Comparison of ENCODE assay signal across 16 cellular contexts in genomic region chr14:67395086-67395875, GRCh38. TPM values are rescaled to one million over a fixed set of nuclear protein-coding genes. Genes with fewer than 3 reads are reported as not detected.
A peak's percentile ranks its signal among the peaks of the same experiment; 100 is the strongest.
DNase-seq lines count a peak whose midpoint lies in the region; ATAC-seq, FAIRE-seq and TF ChIP-seq lines count a peak whose summit lies in the region.
"Had no signal": no experiment of that assay in that cellular context is flagged by ENCODE, and none has a peak within 500 bp of the region (broad histone marks: within the 10 kb centered on the region; RNA-seq: fewer than 3 reads in every experiment).

No MANE protein-coding gene starts in this region.

- H3K27me3 Mint-ChIP-seq in WTC11 (ENCODE audit: low read depth) (no peaks in the 10 kb centered on the region), neural progenitor cell (ENCODE audit: insufficient read depth, low read depth) (peaks cover 14% of the 10 kb centered on the region)
- H3K27me3 Mint-ChIP-seq in activated naive CD4-positive, alpha-beta T cell treated with anti-CD3 and anti-CD28 coated beads for 36 hours (ENCODE audit: low read depth), result no peaks in the 10 kb centered on the region

- H4K20me1 ChIP-seq in IMR-90 (ENCODE audit: insufficient read depth, low read length) (no peaks in the 10 kb centered on the region), endothelial cell of umbilical vein (replicated peaks; ENCODE audit: control insufficient read depth, extremely low read depth, insufficient read depth, low read length) (no peaks in the 10 kb centered on the region), neural progenitor cell (ENCODE audit: low read depth) (no peaks in the 10 kb centered on the region)

- no peak overlapping the region for H3K18ac ChIP-seq in IMR-90 (ENCODE audit: low read depth, low read length)

- H3K9ac ChIP-seq in IMR-90 (ENCODE audit: low read depth, low read length), result no peak overlapping the region
- H3K9ac ChIP-seq in endothelial cell of umbilical vein (replicated peaks; ENCODE audit: extremely low read depth, insufficient read depth, low read length), result no peak overlapping the region
- no peak overlapping the region for H3K9ac ChIP-seq in neural progenitor cell

- H3K4me3 ChIP-seq in IMR-90 (ENCODE audit: insufficient read depth, low read depth, low read length) (no peak overlapping the region), endothelial cell of umbilical vein (replicated peaks in 1 of 3; ENCODE audit: insufficient read depth in 1 of 3, low read depth in 1 of 3, low read length in 3 of 3) (no peak overlapping the region), neural progenitor cell (no peak overlapping the region)
- H3K4me3 ChIP-seq: PC-9 had no signal

- H3K4me1 Mint-ChIP-seq in WTC11 (peaks cover 6% of the 10 kb centered on the region), neural progenitor cell (peaks cover 9% of the 10 kb centered on the region)
- H3K4me1 Mint-ChIP-seq in activated naive CD4-positive, alpha-beta T cell treated with anti-CD3 and anti-CD28 coated beads for 36 hours (ENCODE audit: low read depth), result peaks cover 9% of the 10 kb centered on the region
- H3K4me1 Mint-ChIP-seq: IgD-negative memory B cell had no signal

- FAIRE-seq in endothelial cell of umbilical vein (lab: Jason Lieb, UNC), result no peak

- no peak for TF ChIP-seq RAD21 in IMR-90 (IDR thresholded peaks at IDR 0.05; ENCODE audit: low read length)

- H2AK9ac ChIP-seq in IMR-90 (replicated peaks; ENCODE audit: low read depth, low read length, poor library complexity), result peak overlapping the region; percentile 66

- intact Hi-C loops in IMR-90 (cut with micrococcal nuclease), result no loop called here
- intact Hi-C loops in endothelial cell of umbilical vein (cut with micrococcal nuclease), result no loop called here
- intact Hi-C loops in activated naive CD4-positive, alpha-beta T cell treated with anti-CD3 and anti-CD28 coated beads for 36 hours (cut with micrococcal nuclease), result no loop called here

- TF ChIP-seq CTCF in IMR-90 (conservative IDR thresholded peaks at IDR 0.05; ENCODE audit: low read depth, low read length) (no peak), WTC11 (IDR thresholded peaks at IDR 0.05) (no peak), endothelial cell of umbilical vein (IDR thresholded peaks at IDR 0.05; ENCODE audit: extremely low read depth in 1 of 2, insufficient read depth in 1 of 2, low read depth in 1 of 2, low read length in 2 of 2) (no peak), neural progenitor cell (IDR thresholded peaks at IDR 0.05) (no peak)

- H3F3A ChIP-seq in neural progenitor cell (ENCODE audit: low read depth), result no peaks in the 10 kb centered on the region

- POLR2A ChIA-PET in IMR-90 (lab: Charles Lee; ENCODE audit: unreplicated experiment) (no interaction called here), WTC11 (lab: Charles Lee) (no interaction called here), endothelial cell of umbilical vein (lab: Charles Lee) (no interaction called here), HEK293T (lab: Yijun Ruan, JAX) (no interaction called here)

- BruUV-seq in IMR-90 (replicated peaks; lab: Mats Ljungman, UMichigan) (no TSS peak), endothelial cell of umbilical vein (replicated peaks; lab: Mats Ljungman, UMichigan) (TSS peak; percentile 73)

- dilution Hi-C loops in IMR-90 (cut with HindIII; ENCODE audit: low sequenced_read_pairs, unreplicated experiment) (no loop called here), endothelial cell of umbilical vein (cut with MboI; ENCODE audit: extremely low pct_ligation_motif_present, low sequenced_read_pairs) (no loop called here)

- H4K91ac ChIP-seq in IMR-90 (ENCODE audit: insufficient read depth, low read depth, low read length), result no peak overlapping the region

- H3K4ac ChIP-seq in IMR-90 (ENCODE audit: low read depth, low read length), result no peak overlapping the region

- H3K27ac ChIP-seq in IMR-90 (ENCODE audit: insufficient read depth, low read length) (no peak overlapping the region), endothelial cell of umbilical vein (ENCODE audit: insufficient read depth, low read depth, low read length) (peak overlapping the region; percentile 57), neural progenitor cell (no peak overlapping the region)
- H3K27ac ChIP-seq: PC-9 had no signal

- in situ Hi-C loops in IMR-90 (cut with MboI; ENCODE audit: low sequenced_read_pairs), result no loop called here

- H4K5ac ChIP-seq in IMR-90 (ENCODE audit: low read depth, low read length), result no peak overlapping the region

- no peak for DNase-seq in IMR-90
- DNase-seq in WTC11 (ENCODE audit: low spot score), result no peak
- DNase-seq in endothelial cell of umbilical vein (ENCODE audit: low read depth, low spot score), result no peak
- no peak for DNase-seq in neural progenitor cell (ENCODE audit: low spot score)
- no peak for DNase-seq in HEK293T (ENCODE audit: extremely low spot score)
- DNase-seq in activated naive CD4-positive, alpha-beta T cell treated with anti-CD3 and anti-CD28 coated beads for 36 hours, result no peak
- DNase-seq in AG08396 (ENCODE audit: low spot score), result no peak
- DNase-seq: COR-L47, DMS153, H7, NCI-H187 treated with DMSO at 0.1 percent for 48 hours, NCI-H446 had no signal

- no peak overlapping the region for H2BK120ac ChIP-seq in IMR-90 (ENCODE audit: low read depth, low read length)

- H3K27me3 ChIP-seq in IMR-90 (ENCODE audit: control insufficient read depth, insufficient read depth, low read length) (peaks cover under 1% of the 10 kb centered on the region; the same call in 1 of the 2 replicates), endothelial cell of umbilical vein (ENCODE audit: control insufficient read depth in 2 of 2, insufficient read depth in 2 of 2, low read length in 2 of 2) (no peaks in the 10 kb centered on the region), neural progenitor cell (no peaks in the 10 kb centered on the region)

- H3K9me1 ChIP-seq in IMR-90 (ENCODE audit: insufficient read depth, low read length), result peaks cover 3% of the 10 kb centered on the region; the same call in 1 of the 2 replicates
- H3K9me1 ChIP-seq in endothelial cell of umbilical vein (replicated peaks; ENCODE audit: control insufficient read depth, extremely low read depth, insufficient read depth, low read length), result no peaks in the 10 kb centered on the region

- H3K23ac ChIP-seq in IMR-90 (ENCODE audit: low read depth, low read length), result no peak overlapping the region

- TF ChIP-seq POLR2A in IMR-90 (IDR thresholded peaks at IDR 0.05; ENCODE audit: low read depth, low read length), result no peak
- no peak for TF ChIP-seq POLR2A in endothelial cell of umbilical vein (IDR thresholded peaks at IDR 0.05; ENCODE audit: low read depth, low read length)

- no peak overlapping the region for H3K56ac ChIP-seq in IMR-90 (ENCODE audit: extremely low read depth, insufficient read depth, low read length)

- no peaks in the 10 kb centered on the region for H3K9me3 ChIP-seq in IMR-90 (ENCODE audit: control insufficient read depth, insufficient read depth, low read length)
- no peaks in the 10 kb centered on the region for H3K9me3 ChIP-seq in endothelial cell of umbilical vein (replicated peaks; ENCODE audit: control insufficient read depth, insufficient read depth, low read length)
- H3K9me3 ChIP-seq in neural progenitor cell (ENCODE audit: low read depth), result no peaks in the 10 kb centered on the region

- H3K36me3 Mint-ChIP-seq in WTC11, result no peaks in the 10 kb centered on the region
- no peaks in the 10 kb centered on the region for H3K36me3 Mint-ChIP-seq in neural progenitor cell
- peaks cover 1% of the 10 kb centered on the region for H3K36me3 Mint-ChIP-seq in activated naive CD4-positive, alpha-beta T cell treated with anti-CD3 and anti-CD28 coated beads for 36 hours (ENCODE audit: low read depth)
- H3K36me3 Mint-ChIP-seq: CD14-positive monocyte had no signal

- H3K9me3 Mint-ChIP-seq in WTC11, result no peaks in the 10 kb centered on the region
- no peaks in the 10 kb centered on the region for H3K9me3 Mint-ChIP-seq in neural progenitor cell
- H3K9me3 Mint-ChIP-seq in activated naive CD4-positive, alpha-beta T cell treated with anti-CD3 and anti-CD28 coated beads for 36 hours, result no peaks in the 10 kb centered on the region

- no peak overlapping the region for H2AK5ac ChIP-seq in IMR-90 (ENCODE audit: low read depth, low read length)

- WGBS in IMR-90 (ENCODE audit: extremely low coverage in 2 of 2, insufficient read length in 1 of 2), 2 experiments, result 20% methylated on average over 1 of the region's 16 CpGs; no CpG with 5 or more reads in 1 of the 2 experiments

- H2BK20ac ChIP-seq in IMR-90 (ENCODE audit: low read depth, low read length), result no peak overlapping the region

- H3K27ac Mint-ChIP-seq in WTC11 (peak overlapping the region; percentile 68; the same call in 1 of the 2 replicates), neural progenitor cell (peak overlapping the region; percentile 10)
- H3K27ac Mint-ChIP-seq in activated naive CD4-positive, alpha-beta T cell treated with anti-CD3 and anti-CD28 coated beads for 36 hours, result no peak overlapping the region
- H3K27ac Mint-ChIP-seq: CD14-positive monocyte had no signal

- no peak overlapping the region for H3K14ac ChIP-seq in IMR-90 (replicated peaks; ENCODE audit: low read depth, low read length)

- H3K4me2 ChIP-seq in IMR-90 (ENCODE audit: low read depth, low read length) (no peak overlapping the region), endothelial cell of umbilical vein (ENCODE audit: insufficient read depth, low read length) (peak overlapping the region; percentile 7), neural progenitor cell (no peak overlapping the region)
- H3K4me2 ChIP-seq: PC-9 had no signal

- H3K79me1 ChIP-seq in IMR-90 (ENCODE audit: low read depth in 1 of 2, low read length in 2 of 2), result no peaks in the 10 kb centered on the region

- no peak for ATAC-seq in IMR-90 (ENCODE audit: low read depth)
- ATAC-seq in WTC11, result no peak; the same call in 1 of the 2 replicates
- no peak for ATAC-seq in GM19452 (IDR thresholded peaks at IDR 0.05; ENCODE audit: unreplicated experiment)

- H4K8ac ChIP-seq in IMR-90 (ENCODE audit: low read depth in 2 of 2, low read length in 2 of 2), result no peak overlapping the region

- H3K4me3 Mint-ChIP-seq in WTC11 (no peak overlapping the region), neural progenitor cell (no peak overlapping the region)
- no peak overlapping the region for H3K4me3 Mint-ChIP-seq in activated naive CD4-positive, alpha-beta T cell treated with anti-CD3 and anti-CD28 coated beads for 36 hours
- H3K4me3 Mint-ChIP-seq: CD14-positive monocyte, IgD-negative memory B cell had no signal

- H3K36me3 ChIP-seq in IMR-90 (ENCODE audit: control insufficient read depth, insufficient read depth, low read length) (no peaks in the 10 kb centered on the region), endothelial cell of umbilical vein (ENCODE audit: control insufficient read depth in 2 of 2, extremely low read depth in 1 of 2, insufficient read depth in 2 of 2, low read length in 2 of 2) (no peaks in the 10 kb centered on the region), neural progenitor cell (no peaks in the 10 kb centered on the region)

- H2AFZ ChIP-seq in IMR-90 (replicated peaks; ENCODE audit: low read length, poor library complexity) (peak overlapping the region; percentile 15), endothelial cell of umbilical vein (ENCODE audit: low read depth, low read length) (peak overlapping the region; percentile 1), neural progenitor cell (replicated peaks) (peak overlapping the region; percentile 50)
- H2AFZ ChIP-seq: PC-9 had no signal

- H2BK5ac ChIP-seq in IMR-90 (ENCODE audit: low read depth, low read length, poor library complexity, severe bottlenecking), result no peak overlapping the region

- H3K79me2 ChIP-seq in endothelial cell of umbilical vein (ENCODE audit: control insufficient read depth, insufficient read depth, low read length) (no peaks in the 10 kb centered on the region), neural progenitor cell (ENCODE audit: low read depth) (no peaks in the 10 kb centered on the region)

- H2BK15ac ChIP-seq in IMR-90 (ENCODE audit: low read depth, low read length), result no peak overlapping the region

- H3K4me1 ChIP-seq in IMR-90 (ENCODE audit: control insufficient read depth, insufficient read depth, low read length), result no peaks in the 10 kb centered on the region
- peaks cover 16% of the 10 kb centered on the region for H3K4me1 ChIP-seq in endothelial cell of umbilical vein (ENCODE audit: control insufficient read depth, extremely low read depth, insufficient read depth, low read length)
- H3K4me1 ChIP-seq in neural progenitor cell, result no peaks in the 10 kb centered on the region

- CTCF ChIA-PET in IMR-90 (lab: Yijun Ruan, JAX), result no interaction called here
- CTCF ChIA-PET in WTC11 (lab: Charles Lee), result interaction anchor here (0.6 kb wide), 1 partner anchor 36 kb away, joined by 3 read pairs; the partner anchor contains the start of gene ATP6V1D
- CTCF ChIA-PET in endothelial cell of umbilical vein (lab: Charles Lee), result interaction anchor here (0.8 to 1.8 kb wide), 8 partner anchors 11 to 309 kb away, joined by 3 to 10 read pairs (median 4); no protein-coding TSS in a partner anchor
- CTCF ChIA-PET in HEK293T (lab: Yijun Ruan, JAX), result no interaction called here
- CTCF ChIA-PET in activated naive CD4-positive, alpha-beta T cell treated with anti-CD3 and anti-CD28 coated beads for 36 hours (lab: Charles Lee), result interaction anchor here (1.1 kb wide), 1 partner anchor 36 kb away, joined by 3 read pairs; the partner anchor contains the start of gene ATP6V1D

RNA-seq across cellular contexts. Expression of gene PLEK2, which starts 16.7 kb away (rescaled TPM):
- total RNA-seq in IMR-90 (2012; rRNA removed) (2.2 and 2.5 TPM in 2 replicates), WTC11 (2021) (1.2 to 1.4 TPM (median 1.3 TPM) in 3 replicates), endothelial cell of umbilical vein (3.8 and 4.7 TPM in 2 replicates), neural progenitor cell (ENCODE audit: low replicate concordance) (not detected in 2 replicates)
- polyA plus RNA-seq in IMR-90 (2012; rRNA removed) (1.5 and 1.7 TPM in 2 replicates), endothelial cell of umbilical vein (0.84 and 1.4 TPM in 2 replicates)
- 0.64 and 1.2 TPM in 2 replicates for polyA plus RNA-seq in IMR-90 (2012; cell fraction: cytosol; rRNA removed)
- 0.61 and 0.66 TPM in 2 replicates for polyA plus RNA-seq in IMR-90 (2012; cell fraction: nucleus; rRNA removed; ENCODE audit: low replicate concordance)
- polyA plus RNA-seq in endothelial cell of umbilical vein (2011; cell fraction: cytosol; rRNA removed), result 2.0 and 3.0 TPM in 2 replicates
- 1.1 and 2.1 TPM in 2 replicates for polyA plus RNA-seq in endothelial cell of umbilical vein (2011; cell fraction: nucleus; rRNA removed)
- polyA plus RNA-seq in endothelial cell of umbilical vein (2012), result 3.8 and 8.1 TPM in 2 replicates
- 0.34 and 0.83 TPM in 2 replicates for polyA minus RNA-seq in endothelial cell of umbilical vein
- polyA minus RNA-seq in endothelial cell of umbilical vein (2011; cell fraction: cytosol; rRNA and poly(A)+ RNA removed), result 15.7 TPM
- 0.29 and 1.7 TPM in 2 replicates for polyA minus RNA-seq in endothelial cell of umbilical vein (2011; cell fraction: nucleus; rRNA and poly(A)+ RNA removed)
- total RNA-seq in activated naive CD4-positive, alpha-beta T cell treated with anti-CD3 and anti-CD28 coated beads for 36 hours, result 1 to 10 TPM; 2.2 to 3.2 TPM
- total RNA-seq: H7 had no signal
- polyA plus RNA-seq: IgD-negative memory B cell had no signal

RNA-seq across cellular contexts. Expression of gene EIF2S1, which starts 35.2 kb away (rescaled TPM):
- 125 and 360 TPM in 2 replicates for total RNA-seq in IMR-90 (2012; rRNA removed)
- polyA plus RNA-seq in IMR-90 (2012; rRNA removed), result 51.3 and 57.9 TPM in 2 replicates
- polyA plus RNA-seq in IMR-90 (2012; cell fraction: cytosol; rRNA removed), result 6.6 and 7.6 TPM in 2 replicates
- 2.3 and 13.5 TPM in 2 replicates for polyA plus RNA-seq in IMR-90 (2012; cell fraction: nucleus; rRNA removed; ENCODE audit: low replicate concordance)
- total RNA-seq in WTC11 (2021), result 123 to 137 TPM (median 125 TPM) in 3 replicates
- 130 and 135 TPM in 2 replicates for total RNA-seq in endothelial cell of umbilical vein
- polyA plus RNA-seq in endothelial cell of umbilical vein, result 20.2 and 36.8 TPM in 2 replicates
- 64.9 and 85.2 TPM in 2 replicates for polyA plus RNA-seq in endothelial cell of umbilical vein (2011; cell fraction: cytosol; rRNA removed)
- polyA plus RNA-seq in endothelial cell of umbilical vein (2011; cell fraction: nucleus; rRNA removed), result 31.1 and 55.5 TPM in 2 replicates
- polyA plus RNA-seq in endothelial cell of umbilical vein (2012), result 161 and 284 TPM in 2 replicates
- polyA minus RNA-seq in endothelial cell of umbilical vein, result 86.2 and 99.6 TPM in 2 replicates
- 125 TPM for polyA minus RNA-seq in endothelial cell of umbilical vein (2011; cell fraction: cytosol; rRNA and poly(A)+ RNA removed)
- 12.5 and 21.0 TPM in 2 replicates for polyA minus RNA-seq in endothelial cell of umbilical vein (2011; cell fraction: nucleus; rRNA and poly(A)+ RNA removed)
- total RNA-seq in neural progenitor cell (ENCODE audit: low replicate concordance), result 118 and 193 TPM in 2 replicates
- 100 to 1,000 TPM; 186 to 196 TPM for total RNA-seq in activated naive CD4-positive, alpha-beta T cell treated with anti-CD3 and anti-CD28 coated beads for 36 hours

RNA-seq across cellular contexts. Expression of gene ATP6V1D, which starts 35.7 kb away (rescaled TPM):
- total RNA-seq in IMR-90 (2012; rRNA removed) (113 and 167 TPM in 2 replicates), WTC11 (2021) (51.1 to 54.0 TPM (median 51.4 TPM) in 3 replicates), endothelial cell of umbilical vein (60.7 and 63.1 TPM in 2 replicates), neural progenitor cell (ENCODE audit: low replicate concordance) (79.9 and 89.4 TPM in 2 replicates)
- polyA plus RNA-seq in IMR-90 (2012; rRNA removed) (47.3 and 54.5 TPM in 2 replicates), endothelial cell of umbilical vein (27.8 and 28.6 TPM in 2 replicates)
- polyA plus RNA-seq in IMR-90 (2012; cell fraction: cytosol; rRNA removed), result 17.2 and 23.4 TPM in 2 replicates
- polyA plus RNA-seq in IMR-90 (2012; cell fraction: nucleus; rRNA removed; ENCODE audit: low replicate concordance), result 3.5 and 22.9 TPM in 2 replicates
- 33.2 and 33.3 TPM in 2 replicates for polyA plus RNA-seq in endothelial cell of umbilical vein (2011; cell fraction: cytosol; rRNA removed)
- polyA plus RNA-seq in endothelial cell of umbilical vein (2011; cell fraction: nucleus; rRNA removed), result 21.0 and 26.0 TPM in 2 replicates
- polyA plus RNA-seq in endothelial cell of umbilical vein (2012), result 60.6 and 80.7 TPM in 2 replicates
- polyA minus RNA-seq in endothelial cell of umbilical vein, result 37.5 and 41.0 TPM in 2 replicates
- polyA minus RNA-seq in endothelial cell of umbilical vein (2011; cell fraction: cytosol; rRNA and poly(A)+ RNA removed), result 39.0 TPM
- 61.0 and 63.1 TPM in 2 replicates for polyA minus RNA-seq in endothelial cell of umbilical vein (2011; cell fraction: nucleus; rRNA and poly(A)+ RNA removed)
- 10 to 100 TPM; 16.5 to 19.9 TPM for total RNA-seq in activated naive CD4-positive, alpha-beta T cell treated with anti-CD3 and anti-CD28 coated beads for 36 hours

Comparison
In these comparisons a context has a peak if more than half of its experiments do, and no peak if none do; other contexts are left out.
1. CTCF ChIA-PET loops: an anchor here in WTC11 (0.6 kb wide), endothelial cell of umbilical vein (0.8 to 1.8 kb wide) and activated naive CD4-positive, alpha-beta T cell treated with anti-CD3 and anti-CD28 coated beads for 36 hours (1.1 kb wide); none called in IMR-90 and HEK293T.